Comparison of ENCODE assay signal across 1 cellular context in the genomic region with DNA sequence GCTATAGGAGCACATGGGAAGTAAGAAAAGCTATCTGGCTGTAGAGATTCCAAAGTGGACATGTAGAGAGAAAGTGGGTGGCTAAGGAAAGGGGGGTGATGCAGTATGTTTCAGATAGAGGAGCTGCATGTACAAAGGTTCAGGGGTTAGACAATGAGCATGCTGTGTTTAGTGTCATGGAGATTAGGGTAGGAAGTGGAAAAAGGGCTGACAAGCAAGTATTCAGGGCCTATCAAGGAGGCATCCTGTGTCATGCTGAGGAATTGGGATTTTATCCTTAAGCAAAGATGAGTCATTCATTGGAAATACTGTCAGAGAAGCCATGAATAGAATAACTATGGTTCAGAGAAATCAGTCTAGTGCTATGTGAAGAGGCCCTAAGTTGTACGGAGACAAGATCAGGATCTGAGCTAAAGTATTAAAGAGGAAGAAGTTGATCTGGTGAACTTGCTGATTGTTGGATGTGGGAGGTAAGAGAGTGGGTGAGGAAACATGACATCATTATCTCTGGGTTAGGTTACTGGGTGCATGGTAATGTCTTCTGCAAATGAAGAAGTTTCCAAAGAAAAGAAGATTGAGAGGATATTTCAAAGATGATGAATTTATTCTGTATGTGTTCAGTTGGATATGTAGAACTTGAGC.
TF ChIP-seq lines count a peak whose summit lies in the region.

No MANE protein-coding gene starts in this region.

TF ChIP-seq in H1, 55 proteins besides CTCF, POLR2A, EP300 and RAD21 (continued from another document):
- no peak for TF ChIP-seq RBBP5 (IDR thresholded peaks at IDR 0.05; ENCODE audit: borderline replicate concordance, low read depth, low read length)
- TF ChIP-seq CTBP2 (IDR thresholded peaks at IDR 0.05; ENCODE audit: borderline replicate concordance, insufficient read depth, insufficient read length, low read length) = no peak
- TF ChIP-seq BCL11A (IDR thresholded peaks at IDR 0.05; ENCODE audit: low read depth in 2 of 2, low read length in 2 of 2) = peak in 1 of 2 experiments; percentile 19
- no peak for TF ChIP-seq NRF1 (IDR thresholded peaks at IDR 0.05; ENCODE audit: low read depth, low read length)
- TF ChIP-seq EGR1 (IDR thresholded peaks at IDR 0.05; ENCODE audit: borderline replicate concordance, low read depth, low read length) = peak; percentile 63; the same call in 1 of the 2 replicates
- TF ChIP-seq TCF12 (IDR thresholded peaks at IDR 0.05; ENCODE audit: low read depth, low read length) = peak; percentile 64; the same call in 1 of the 2 replicates
- peak; percentile 6; the same call in 1 of the 2 replicates for TF ChIP-seq TEAD4 (IDR thresholded peaks at IDR 0.05; ENCODE audit: low read depth, low read length)
- TF ChIP-seq POU5F1 (IDR thresholded peaks at IDR 0.05; ENCODE audit: low read depth, low read length) = peak; percentile 51; the same call in 1 of the 2 replicates
- TF ChIP-seq BACH1 (IDR thresholded peaks at IDR 0.05; ENCODE audit: low read length) = peak; percentile 49; the same call in 1 of the 2 replicates
- TF ChIP-seq MAX (IDR thresholded peaks at IDR 0.05) = 0 out of 2 replicates have a peak, but pooled peaks have one; percentile 29
- TF ChIP-seq SP1 (IDR thresholded peaks at IDR 0.05; ENCODE audit: low read depth, low read length) = peak; percentile 54; the same call in 1 of the 2 replicates
